1 cellular context compared by ENCODE assay signal in the genomic region with DNA sequence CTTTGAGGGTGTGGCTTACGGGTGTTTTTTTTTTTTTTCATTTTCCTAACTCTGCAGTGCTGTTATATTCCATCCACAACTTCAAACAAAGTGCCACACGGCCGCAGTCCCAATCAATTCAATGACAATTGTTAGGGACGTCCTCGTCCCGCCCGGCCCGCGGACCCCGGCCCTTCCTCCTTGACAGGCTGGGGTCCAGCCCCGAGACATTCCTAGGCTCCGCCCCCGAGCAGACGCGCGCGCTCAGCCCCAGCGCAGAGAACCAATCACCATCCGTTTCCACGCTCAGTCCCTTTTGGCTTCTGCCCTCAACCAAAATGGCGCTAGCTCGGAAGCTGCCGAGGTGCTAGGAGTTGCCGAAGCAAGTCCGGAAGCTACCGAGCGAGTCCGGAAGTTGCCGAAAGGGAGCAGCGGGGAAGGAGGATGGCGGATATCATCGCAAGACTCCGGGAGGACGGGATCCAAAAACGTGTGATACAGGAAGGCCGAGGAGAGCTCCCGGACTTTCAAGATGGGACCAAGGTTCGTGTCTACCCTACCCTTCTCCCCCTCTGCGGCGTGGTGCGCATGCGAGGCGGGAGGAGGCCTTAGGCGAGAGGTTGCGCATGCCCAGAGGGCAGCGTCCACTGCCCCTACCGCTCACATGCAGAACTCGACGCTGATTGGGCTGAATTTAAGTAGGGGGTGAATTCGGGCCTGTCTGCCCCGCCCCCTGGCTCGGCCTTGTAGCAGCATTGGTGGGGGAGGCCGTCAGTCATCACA.
TF ChIP-seq lines count a peak whose summit lies in the region.

A gene (plus strand): TSS at position 291 of the 762 bp plus-strand sequence. CDS start 133 bp downstream, at position 424.

TF ChIP-seq in WTC11, 78 proteins besides CTCF, POLR2A, EP300 and RAD21 (continued from another document and continues in another):
- TF ChIP-seq, protein P1, sequence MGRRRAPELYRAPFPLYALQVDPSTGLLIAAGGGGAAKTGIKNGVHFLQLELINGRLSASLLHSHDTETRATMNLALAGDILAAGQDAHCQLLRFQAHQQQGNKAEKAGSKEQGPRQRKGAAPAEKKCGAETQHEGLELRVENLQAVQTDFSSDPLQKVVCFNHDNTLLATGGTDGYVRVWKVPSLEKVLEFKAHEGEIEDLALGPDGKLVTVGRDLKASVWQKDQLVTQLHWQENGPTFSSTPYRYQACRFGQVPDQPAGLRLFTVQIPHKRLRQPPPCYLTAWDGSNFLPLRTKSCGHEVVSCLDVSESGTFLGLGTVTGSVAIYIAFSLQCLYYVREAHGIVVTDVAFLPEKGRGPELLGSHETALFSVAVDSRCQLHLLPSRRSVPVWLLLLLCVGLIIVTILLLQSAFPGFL (CRISPR knock-in tag; IDR thresholded peaks at IDR 0.05; ENCODE audit: borderline replicate concordance): no peak; the same call in 1 of the 2 replicates
- peak; percentile 88; the same call in 1 of the 2 replicates for TF ChIP-seq CREM (CRISPR knock-in tag; IDR thresholded peaks at IDR 0.05)
- TF ChIP-seq ZNF671 (CRISPR knock-in tag; IDR thresholded peaks at IDR 0.05): no peak
- no peak for TF ChIP-seq IRF2 (CRISPR knock-in tag; IDR thresholded peaks at IDR 0.05; ENCODE audit: borderline replicate concordance, low read depth)
- peak; percentile 72 for TF ChIP-seq ZNF263 (CRISPR knock-in tag; IDR thresholded peaks at IDR 0.05; ENCODE audit: low read depth)
- no peak for TF ChIP-seq GTF2I (CRISPR knock-in tag; conservative IDR thresholded peaks at IDR 0.05)
- TF ChIP-seq, protein P2, sequence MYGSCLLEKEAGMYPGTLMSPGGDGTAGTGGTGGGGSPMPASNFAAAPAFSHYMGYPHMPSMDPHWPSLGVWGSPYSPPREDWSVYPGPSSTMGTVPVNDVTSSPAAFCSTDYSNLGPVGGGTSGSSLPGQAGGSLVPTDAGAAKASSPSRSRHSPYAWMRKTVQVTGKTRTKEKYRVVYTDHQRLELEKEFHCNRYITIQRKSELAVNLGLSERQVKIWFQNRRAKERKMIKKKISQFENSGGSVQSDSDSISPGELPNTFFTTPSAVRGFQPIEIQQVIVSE (CRISPR knock-in tag; IDR thresholded peaks at IDR 0.05; ENCODE audit: borderline replicate concordance): no peak
- TF ChIP-seq ZNF232 (CRISPR knock-in tag; IDR thresholded peaks at IDR 0.05): peak; percentile 99
- peak; percentile 98 for TF ChIP-seq FOXP1 (CRISPR knock-in tag; IDR thresholded peaks at IDR 0.05; ENCODE audit: borderline replicate concordance)
- TF ChIP-seq, protein P3, sequence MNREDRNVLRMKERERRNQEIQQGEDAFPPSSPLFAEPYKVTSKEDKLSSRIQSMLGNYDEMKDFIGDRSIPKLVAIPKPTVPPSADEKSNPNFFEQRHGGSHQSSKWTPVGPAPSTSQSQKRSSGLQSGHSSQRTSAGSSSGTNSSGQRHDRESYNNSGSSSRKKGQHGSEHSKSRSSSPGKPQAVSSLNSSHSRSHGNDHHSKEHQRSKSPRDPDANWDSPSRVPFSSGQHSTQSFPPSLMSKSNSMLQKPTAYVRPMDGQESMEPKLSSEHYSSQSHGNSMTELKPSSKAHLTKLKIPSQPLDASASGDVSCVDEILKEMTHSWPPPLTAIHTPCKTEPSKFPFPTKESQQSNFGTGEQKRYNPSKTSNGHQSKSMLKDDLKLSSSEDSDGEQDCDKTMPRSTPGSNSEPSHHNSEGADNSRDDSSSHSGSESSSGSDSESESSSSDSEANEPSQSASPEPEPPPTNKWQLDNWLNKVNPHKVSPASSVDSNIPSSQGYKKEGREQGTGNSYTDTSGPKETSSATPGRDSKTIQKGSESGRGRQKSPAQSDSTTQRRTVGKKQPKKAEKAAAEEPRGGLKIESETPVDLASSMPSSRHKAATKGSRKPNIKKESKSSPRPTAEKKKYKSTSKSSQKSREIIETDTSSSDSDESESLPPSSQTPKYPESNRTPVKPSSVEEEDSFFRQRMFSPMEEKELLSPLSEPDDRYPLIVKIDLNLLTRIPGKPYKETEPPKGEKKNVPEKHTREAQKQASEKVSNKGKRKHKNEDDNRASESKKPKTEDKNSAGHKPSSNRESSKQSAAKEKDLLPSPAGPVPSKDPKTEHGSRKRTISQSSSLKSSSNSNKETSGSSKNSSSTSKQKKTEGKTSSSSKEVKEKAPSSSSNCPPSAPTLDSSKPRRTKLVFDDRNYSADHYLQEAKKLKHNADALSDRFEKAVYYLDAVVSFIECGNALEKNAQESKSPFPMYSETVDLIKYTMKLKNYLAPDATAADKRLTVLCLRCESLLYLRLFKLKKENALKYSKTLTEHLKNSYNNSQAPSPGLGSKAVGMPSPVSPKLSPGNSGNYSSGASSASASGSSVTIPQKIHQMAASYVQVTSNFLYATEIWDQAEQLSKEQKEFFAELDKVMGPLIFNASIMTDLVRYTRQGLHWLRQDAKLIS (CRISPR knock-in tag; IDR thresholded peaks at IDR 0.05; ENCODE audit: borderline replicate concordance): peak; percentile 98
- TF ChIP-seq GRHL2 (CRISPR knock-in tag; IDR thresholded peaks at IDR 0.05; ENCODE audit: insufficient replicate concordance, severe bottlenecking): no peak
- TF ChIP-seq ZNF423 (CRISPR knock-in tag; IDR thresholded peaks at IDR 0.05): no peak
- no peak for TF ChIP-seq NR3C1 (CRISPR knock-in tag; conservative IDR thresholded peaks at IDR 0.05; ENCODE audit: low read depth)
- peak; percentile 96 for TF ChIP-seq TP53 (CRISPR knock-in tag; IDR thresholded peaks at IDR 0.05)
- TF ChIP-seq JUN (CRISPR knock-in tag; IDR thresholded peaks at IDR 0.05): peak; percentile 97
- peak; percentile 86; the same call in 1 of the 2 replicates for TF ChIP-seq TCF7 (CRISPR knock-in tag; IDR thresholded peaks at IDR 0.05; ENCODE audit: low read depth)
- TF ChIP-seq ZNF416 (CRISPR knock-in tag; IDR thresholded peaks at IDR 0.05): no peak
- TF ChIP-seq, protein P4, sequence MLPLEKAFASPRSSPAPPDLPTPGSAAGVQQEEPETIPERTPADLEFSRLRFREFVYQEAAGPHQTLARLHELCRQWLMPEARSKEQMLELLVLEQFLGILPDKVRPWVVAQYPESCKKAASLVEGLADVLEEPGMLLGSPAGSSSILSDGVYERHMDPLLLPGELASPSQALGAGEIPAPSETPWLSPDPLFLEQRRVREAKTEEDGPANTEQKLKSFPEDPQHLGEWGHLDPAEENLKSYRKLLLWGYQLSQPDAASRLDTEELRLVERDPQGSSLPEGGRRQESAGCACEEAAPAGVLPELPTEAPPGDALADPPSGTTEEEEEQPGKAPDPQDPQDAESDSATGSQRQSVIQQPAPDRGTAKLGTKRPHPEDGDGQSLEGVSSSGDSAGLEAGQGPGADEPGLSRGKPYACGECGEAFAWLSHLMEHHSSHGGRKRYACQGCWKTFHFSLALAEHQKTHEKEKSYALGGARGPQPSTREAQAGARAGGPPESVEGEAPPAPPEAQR (CRISPR knock-in tag; IDR thresholded peaks at IDR 0.05): no peak
- TF ChIP-seq SOX15 (CRISPR knock-in tag; IDR thresholded peaks at IDR 0.05): no peak
- TF ChIP-seq CREB1 (CRISPR knock-in tag; IDR thresholded peaks at IDR 0.05): peak; percentile 98
- TF ChIP-seq, protein P5, sequence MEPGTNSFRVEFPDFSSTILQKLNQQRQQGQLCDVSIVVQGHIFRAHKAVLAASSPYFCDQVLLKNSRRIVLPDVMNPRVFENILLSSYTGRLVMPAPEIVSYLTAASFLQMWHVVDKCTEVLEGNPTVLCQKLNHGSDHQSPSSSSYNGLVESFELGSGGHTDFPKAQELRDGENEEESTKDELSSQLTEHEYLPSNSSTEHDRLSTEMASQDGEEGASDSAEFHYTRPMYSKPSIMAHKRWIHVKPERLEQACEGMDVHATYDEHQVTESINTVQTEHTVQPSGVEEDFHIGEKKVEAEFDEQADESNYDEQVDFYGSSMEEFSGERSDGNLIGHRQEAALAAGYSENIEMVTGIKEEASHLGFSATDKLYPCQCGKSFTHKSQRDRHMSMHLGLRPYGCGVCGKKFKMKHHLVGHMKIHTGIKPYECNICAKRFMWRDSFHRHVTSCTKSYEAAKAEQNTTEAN (CRISPR knock-in tag; IDR thresholded peaks at IDR 0.05): peak; percentile 91
- peak; percentile 94 for TF ChIP-seq SMAD4 (CRISPR knock-in tag; IDR thresholded peaks at IDR 0.05)
- TF ChIP-seq ATF1 (CRISPR knock-in tag; IDR thresholded peaks at IDR 0.05): peak; percentile 93
- TF ChIP-seq, protein P6, sequence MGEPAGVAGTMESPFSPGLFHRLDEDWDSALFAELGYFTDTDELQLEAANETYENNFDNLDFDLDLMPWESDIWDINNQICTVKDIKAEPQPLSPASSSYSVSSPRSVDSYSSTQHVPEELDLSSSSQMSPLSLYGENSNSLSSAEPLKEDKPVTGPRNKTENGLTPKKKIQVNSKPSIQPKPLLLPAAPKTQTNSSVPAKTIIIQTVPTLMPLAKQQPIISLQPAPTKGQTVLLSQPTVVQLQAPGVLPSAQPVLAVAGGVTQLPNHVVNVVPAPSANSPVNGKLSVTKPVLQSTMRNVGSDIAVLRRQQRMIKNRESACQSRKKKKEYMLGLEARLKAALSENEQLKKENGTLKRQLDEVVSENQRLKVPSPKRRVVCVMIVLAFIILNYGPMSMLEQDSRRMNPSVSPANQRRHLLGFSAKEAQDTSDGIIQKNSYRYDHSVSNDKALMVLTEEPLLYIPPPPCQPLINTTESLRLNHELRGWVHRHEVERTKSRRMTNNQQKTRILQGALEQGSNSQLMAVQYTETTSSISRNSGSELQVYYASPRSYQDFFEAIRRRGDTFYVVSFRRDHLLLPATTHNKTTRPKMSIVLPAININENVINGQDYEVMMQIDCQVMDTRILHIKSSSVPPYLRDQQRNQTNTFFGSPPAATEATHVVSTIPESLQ (CRISPR knock-in tag; IDR thresholded peaks at IDR 0.05): no peak
- peak; percentile 99 for TF ChIP-seq ETV6 (CRISPR knock-in tag; IDR thresholded peaks at IDR 0.05)
- TF ChIP-seq ZNF138 (CRISPR knock-in tag; conservative IDR thresholded peaks at IDR 0.05): peak; percentile 92; the same call in 1 of the 2 replicates
- TF ChIP-seq SP1 (CRISPR knock-in tag; conservative IDR thresholded peaks at IDR 0.05): peak; percentile 79
- TF ChIP-seq, protein P7, sequence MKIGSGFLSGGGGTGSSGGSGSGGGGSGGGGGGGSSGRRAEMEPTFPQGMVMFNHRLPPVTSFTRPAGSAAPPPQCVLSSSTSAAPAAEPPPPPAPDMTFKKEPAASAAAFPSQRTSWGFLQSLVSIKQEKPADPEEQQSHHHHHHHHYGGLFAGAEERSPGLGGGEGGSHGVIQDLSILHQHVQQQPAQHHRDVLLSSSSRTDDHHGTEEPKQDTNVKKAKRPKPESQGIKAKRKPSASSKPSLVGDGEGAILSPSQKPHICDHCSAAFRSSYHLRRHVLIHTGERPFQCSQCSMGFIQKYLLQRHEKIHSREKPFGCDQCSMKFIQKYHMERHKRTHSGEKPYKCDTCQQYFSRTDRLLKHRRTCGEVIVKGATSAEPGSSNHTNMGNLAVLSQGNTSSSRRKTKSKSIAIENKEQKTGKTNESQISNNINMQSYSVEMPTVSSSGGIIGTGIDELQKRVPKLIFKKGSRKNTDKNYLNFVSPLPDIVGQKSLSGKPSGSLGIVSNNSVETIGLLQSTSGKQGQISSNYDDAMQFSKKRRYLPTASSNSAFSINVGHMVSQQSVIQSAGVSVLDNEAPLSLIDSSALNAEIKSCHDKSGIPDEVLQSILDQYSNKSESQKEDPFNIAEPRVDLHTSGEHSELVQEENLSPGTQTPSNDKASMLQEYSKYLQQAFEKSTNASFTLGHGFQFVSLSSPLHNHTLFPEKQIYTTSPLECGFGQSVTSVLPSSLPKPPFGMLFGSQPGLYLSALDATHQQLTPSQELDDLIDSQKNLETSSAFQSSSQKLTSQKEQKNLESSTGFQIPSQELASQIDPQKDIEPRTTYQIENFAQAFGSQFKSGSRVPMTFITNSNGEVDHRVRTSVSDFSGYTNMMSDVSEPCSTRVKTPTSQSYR (CRISPR knock-in tag; IDR thresholded peaks at IDR 0.05): peak; percentile 97
- TF ChIP-seq, protein P8, sequence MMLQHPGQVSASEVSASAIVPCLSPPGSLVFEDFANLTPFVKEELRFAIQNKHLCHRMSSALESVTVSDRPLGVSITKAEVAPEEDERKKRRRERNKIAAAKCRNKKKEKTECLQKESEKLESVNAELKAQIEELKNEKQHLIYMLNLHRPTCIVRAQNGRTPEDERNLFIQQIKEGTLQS (CRISPR knock-in tag; conservative IDR thresholded peaks at IDR 0.05): peak; percentile 91
- TF ChIP-seq, protein P9, sequence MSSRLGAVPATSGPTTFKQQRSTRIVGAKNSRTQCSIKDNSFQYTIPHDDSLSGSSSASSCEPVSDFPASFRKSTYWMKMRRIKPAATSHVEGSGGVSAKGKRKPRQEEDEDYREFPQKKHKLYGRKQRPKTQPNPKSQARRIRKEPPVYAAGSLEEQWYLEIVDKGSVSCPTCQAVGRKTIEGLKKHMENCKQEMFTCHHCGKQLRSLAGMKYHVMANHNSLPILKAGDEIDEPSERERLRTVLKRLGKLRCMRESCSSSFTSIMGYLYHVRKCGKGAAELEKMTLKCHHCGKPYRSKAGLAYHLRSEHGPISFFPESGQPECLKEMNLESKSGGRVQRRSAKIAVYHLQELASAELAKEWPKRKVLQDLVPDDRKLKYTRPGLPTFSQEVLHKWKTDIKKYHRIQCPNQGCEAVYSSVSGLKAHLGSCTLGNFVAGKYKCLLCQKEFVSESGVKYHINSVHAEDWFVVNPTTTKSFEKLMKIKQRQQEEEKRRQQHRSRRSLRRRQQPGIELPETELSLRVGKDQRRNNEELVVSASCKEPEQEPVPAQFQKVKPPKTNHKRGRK (CRISPR knock-in tag; IDR thresholded peaks at IDR 0.05; ENCODE audit: borderline replicate concordance): no peak
- TF ChIP-seq ZBTB21 (CRISPR knock-in tag; IDR thresholded peaks at IDR 0.05; ENCODE audit: borderline replicate concordance): peak; percentile 92; the same call in 1 of the 2 replicates
- no peak for TF ChIP-seq KAT7 (CRISPR knock-in tag; IDR thresholded peaks at IDR 0.05; ENCODE audit: borderline replicate concordance)
- TF ChIP-seq NR1H2 (CRISPR knock-in tag; IDR thresholded peaks at IDR 0.05): 0 out of 2 replicates have a peak, but pooled peaks have one; percentile 65
- TF ChIP-seq RELA (CRISPR knock-in tag; IDR thresholded peaks at IDR 0.05; ENCODE audit: borderline replicate concordance): peak; percentile 95
- no peak for TF ChIP-seq OVOL2 (CRISPR knock-in tag; IDR thresholded peaks at IDR 0.05; ENCODE audit: borderline replicate concordance)
- TF ChIP-seq, protein P10, sequence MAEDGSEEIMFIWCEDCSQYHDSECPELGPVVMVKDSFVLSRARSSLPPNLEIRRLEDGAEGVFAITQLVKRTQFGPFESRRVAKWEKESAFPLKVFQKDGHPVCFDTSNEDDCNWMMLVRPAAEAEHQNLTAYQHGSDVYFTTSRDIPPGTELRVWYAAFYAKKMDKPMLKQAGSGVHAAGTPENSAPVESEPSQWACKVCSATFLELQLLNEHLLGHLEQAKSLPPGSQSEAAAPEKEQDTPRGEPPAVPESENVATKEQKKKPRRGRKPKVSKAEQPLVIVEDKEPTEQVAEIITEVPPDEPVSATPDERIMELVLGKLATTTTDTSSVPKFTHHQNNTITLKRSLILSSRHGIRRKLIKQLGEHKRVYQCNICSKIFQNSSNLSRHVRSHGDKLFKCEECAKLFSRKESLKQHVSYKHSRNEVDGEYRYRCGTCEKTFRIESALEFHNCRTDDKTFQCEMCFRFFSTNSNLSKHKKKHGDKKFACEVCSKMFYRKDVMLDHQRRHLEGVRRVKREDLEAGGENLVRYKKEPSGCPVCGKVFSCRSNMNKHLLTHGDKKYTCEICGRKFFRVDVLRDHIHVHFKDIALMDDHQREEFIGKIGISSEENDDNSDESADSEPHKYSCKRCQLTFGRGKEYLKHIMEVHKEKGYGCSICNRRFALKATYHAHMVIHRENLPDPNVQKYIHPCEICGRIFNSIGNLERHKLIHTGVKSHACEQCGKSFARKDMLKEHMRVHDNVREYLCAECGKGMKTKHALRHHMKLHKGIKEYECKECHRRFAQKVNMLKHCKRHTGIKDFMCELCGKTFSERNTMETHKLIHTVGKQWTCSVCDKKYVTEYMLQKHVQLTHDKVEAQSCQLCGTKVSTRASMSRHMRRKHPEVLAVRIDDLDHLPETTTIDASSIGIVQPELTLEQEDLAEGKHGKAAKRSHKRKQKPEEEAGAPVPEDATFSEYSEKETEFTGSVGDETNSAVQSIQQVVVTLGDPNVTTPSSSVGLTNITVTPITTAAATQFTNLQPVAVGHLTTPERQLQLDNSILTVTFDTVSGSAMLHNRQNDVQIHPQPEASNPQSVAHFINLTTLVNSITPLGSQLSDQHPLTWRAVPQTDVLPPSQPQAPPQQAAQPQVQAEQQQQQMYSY (CRISPR knock-in tag; IDR thresholded peaks at IDR 0.05): peak; percentile 73; the same call in 1 of the 2 replicates
- no peak for TF ChIP-seq PRRX2 (CRISPR knock-in tag; IDR thresholded peaks at IDR 0.05)
